1 cellular context compared by ENCODE assay signal in genomic region chr6:7701212-7701834, GRCh38.
TF ChIP-seq lines count a peak whose summit lies in the region.

No MANE protein-coding gene starts in this region.

TF ChIP-seq in K562, 482 proteins besides CTCF, POLR2A, EP300 and RAD21 (continued from another document and continues in another):
- no peak for TF ChIP-seq ZNF518B (CRISPR knock-in tag; IDR thresholded peaks at IDR 0.05)
- TF ChIP-seq SIN3A (IDR thresholded peaks at IDR 0.05; ENCODE audit: borderline replicate concordance in 2 of 2, control insufficient read depth in 1 of 2, low read depth in 2 of 2, low read length in 2 of 2): no peak
- TF ChIP-seq CXXC5 (CRISPR knock-in tag; IDR thresholded peaks at IDR 0.05): peak; percentile 66
- no peak for TF ChIP-seq KDM4B (IDR thresholded peaks at IDR 0.05; ENCODE audit: borderline replicate concordance in 2 of 2, low read depth in 1 of 2)
- TF ChIP-seq ZNF79 (CRISPR knock-in tag; IDR thresholded peaks at IDR 0.05; ENCODE audit: low read depth): no peak
- no peak for TF ChIP-seq NCOA6 (IDR thresholded peaks at IDR 0.05)
- TF ChIP-seq BCLAF1 (IDR thresholded peaks at IDR 0.05; ENCODE audit: borderline replicate concordance in 1 of 2, control insufficient read depth in 1 of 2, low read depth in 2 of 2, low read length in 1 of 2): no peak
- TF ChIP-seq SIX5 (IDR thresholded peaks at IDR 0.05; ENCODE audit: borderline replicate concordance in 1 of 2, insufficient read depth in 1 of 2, low read depth in 1 of 2, low read length in 2 of 2): no peak
- no peak for TF ChIP-seq RBFOX2 (IDR thresholded peaks at IDR 0.05; ENCODE audit: low read depth, low read length)
- TF ChIP-seq NFIC (IDR thresholded peaks at IDR 0.05): no peak
- no peak for TF ChIP-seq CAMTA2 (CRISPR knock-in tag; conservative IDR thresholded peaks at IDR 0.05)
- no peak for TF ChIP-seq HSF4 (CRISPR knock-in tag; IDR thresholded peaks at IDR 0.05; ENCODE audit: borderline replicate concordance)
- TF ChIP-seq KLF16 (IDR thresholded peaks at IDR 0.05): peak; percentile 13; the same call in 1 of the 2 replicates
- TF ChIP-seq E2F3 (CRISPR knock-in tag; IDR thresholded peaks at IDR 0.05): no peak
- TF ChIP-seq ZNF507 (tag; conservative IDR thresholded peaks at IDR 0.05): no peak
- no peak for TF ChIP-seq AFF1 (IDR thresholded peaks at IDR 0.05; ENCODE audit: low read depth in 1 of 2, partially characterized antibody in 2 of 2)
- TF ChIP-seq ZHX1 (conservative IDR thresholded peaks at IDR 0.05; ENCODE audit: low read length): no peak
- TF ChIP-seq ZNF717 (CRISPR knock-in tag; IDR thresholded peaks at IDR 0.05): no peak
- TF ChIP-seq RBM17 (IDR thresholded peaks at IDR 0.05; ENCODE audit: borderline replicate concordance, low read depth, low read length): no peak
- TF ChIP-seq PHTF2 (CRISPR knock-in tag; IDR thresholded peaks at IDR 0.05): no peak
- no peak for TF ChIP-seq MEIS2 (IDR thresholded peaks at IDR 0.05; ENCODE audit: partially characterized antibody)
- TF ChIP-seq ZNF140 (CRISPR knock-in tag; IDR thresholded peaks at IDR 0.05): no peak
- no peak for TF ChIP-seq PREB (CRISPR knock-in tag; IDR thresholded peaks at IDR 0.05)
- 0 out of 4 replicates have a peak, but pooled peaks of 1 of the 2 experiments have one; percentile 12 for TF ChIP-seq FOXA3 (CRISPR knock-in tag; conservative IDR thresholded peaks at IDR 0.05 in 1 of 2, IDR thresholded peaks at IDR 0.05 in 1 of 2)
- TF ChIP-seq ZNF146 (CRISPR knock-in tag; IDR thresholded peaks at IDR 0.05; ENCODE audit: unreplicated experiment): no peak
- no peak for TF ChIP-seq CEBPZ (IDR thresholded peaks at IDR 0.05; ENCODE audit: borderline replicate concordance, low read depth, low read length)
- no peak for TF ChIP-seq HEY1 (CRISPR knock-in tag; IDR thresholded peaks at IDR 0.05; ENCODE audit: borderline replicate concordance)
- TF ChIP-seq ZNF830 (CRISPR knock-in tag; IDR thresholded peaks at IDR 0.05): no peak
- no peak for TF ChIP-seq ZNF436 (CRISPR knock-in tag; IDR thresholded peaks at IDR 0.05)
- peak; percentile 35 for TF ChIP-seq PRDM10 (IDR thresholded peaks at IDR 0.05; ENCODE audit: partially characterized antibody)
- no peak for TF ChIP-seq FOXP1 (CRISPR knock-in tag; IDR thresholded peaks at IDR 0.05)
- TF ChIP-seq ZNF134 (CRISPR knock-in tag; conservative IDR thresholded peaks at IDR 0.05): no peak
